Comparison of ENCODE assay signal across 12 cellular contexts in genomic region chr4:21697583-21697982, GRCh38.
DNase-seq lines count a peak whose midpoint lies in the region; TF ChIP-seq lines count a peak whose summit lies in the region.
"Had no signal": no experiment of that assay in that cellular context is flagged by ENCODE, and none has a peak within 500 bp of the region (broad histone marks: within the 10 kb centered on the region; RNA-seq: fewer than 3 reads in every experiment).

No MANE protein-coding gene starts in this region.

- H3K9ac ChIP-seq in ES-I3 (ENCODE audit: low read depth, low read length), result peak overlapping the region; percentile 33; the same call in 1 of the 2 replicates

- H3K9me3 Mint-ChIP-seq in neural crest cell, result no peaks in the 10 kb centered on the region
- H3K9me3 Mint-ChIP-seq in activated naive CD8-positive, alpha-beta T cell treated with anti-CD3 and anti-CD28 coated beads for 36 hours, result no peaks in the 10 kb centered on the region

- H3K27ac Mint-ChIP-seq in neural crest cell (ENCODE audit: unreplicated experiment), result no peak overlapping the region
- no peak overlapping the region for H3K27ac Mint-ChIP-seq in activated naive CD8-positive, alpha-beta T cell treated with anti-CD3 and anti-CD28 coated beads for 36 hours
- H3K27ac Mint-ChIP-seq: activated naive CD8-positive, alpha-beta T cell had no signal

- no peak overlapping the region for H3K27ac ChIP-seq in epithelial cell of prostate

- no peaks in the 10 kb centered on the region; the same call in 1 of the 2 replicates for H3K4me1 ChIP-seq in ES-I3 (ENCODE audit: insufficient read depth, low read length)

- TF ChIP-seq CTCF in neural crest cell (conservative IDR thresholded peaks at IDR 0.05), result no peak

- no peaks in the 10 kb centered on the region for H3K36me3 Mint-ChIP-seq in neural crest cell (ENCODE audit: low read depth)
- no peaks in the 10 kb centered on the region for H3K36me3 Mint-ChIP-seq in activated naive CD8-positive, alpha-beta T cell treated with anti-CD3 and anti-CD28 coated beads for 36 hours
- H3K36me3 Mint-ChIP-seq: activated naive CD8-positive, alpha-beta T cell had no signal

- H3K4me3 Mint-ChIP-seq in neural crest cell, result no peak overlapping the region
- H3K4me3 Mint-ChIP-seq in activated naive CD8-positive, alpha-beta T cell treated with anti-CD3 and anti-CD28 coated beads for 36 hours, result no peak overlapping the region
- H3K4me3 Mint-ChIP-seq: activated naive CD8-positive, alpha-beta T cell had no signal

- H3K36me3 ChIP-seq in ES-I3 (ENCODE audit: insufficient read depth, low read length), result no peaks in the 10 kb centered on the region

- H3K4me1 Mint-ChIP-seq in neural crest cell, result peaks cover 6% of the 10 kb centered on the region
- no peaks in the 10 kb centered on the region for H3K4me1 Mint-ChIP-seq in activated naive CD8-positive, alpha-beta T cell treated with anti-CD3 and anti-CD28 coated beads for 36 hours

- peaks cover 5% of the 10 kb centered on the region for H3K27me3 Mint-ChIP-seq in neural crest cell (ENCODE audit: low read depth)
- peaks cover 5% of the 10 kb centered on the region for H3K27me3 Mint-ChIP-seq in activated naive CD8-positive, alpha-beta T cell treated with anti-CD3 and anti-CD28 coated beads for 36 hours

- H3K9me3 ChIP-seq in ES-I3 (ENCODE audit: control insufficient read depth, insufficient read depth, low read length), result no peaks in the 10 kb centered on the region

- DNase-seq in NCI-H510A (lab: John Stamatoyannopoulos, UW) (peak; percentile 18), epithelial cell of prostate (ENCODE audit: low read depth, low spot score) (peak; percentile 24), neural crest cell (ENCODE audit: low read depth, low spot score) (peak; percentile 1), middle frontal gyrus (ENCODE audit: extremely low spot score, low spot score) (no peak), RKO (ENCODE audit: low spot score) (no peak)
- DNase-seq in activated naive CD8-positive, alpha-beta T cell treated with anti-CD3 and anti-CD28 coated beads for 36 hours, result no peak
- no peak for DNase-seq in activated CD4-positive, alpha-beta T cell treated with anti-CD3 and anti-CD28 coated beads for 4 hours
- DNase-seq: DND-41; NCI-H748 treated with DMSO at 0.1 percent for 48 hours; stimulated activated CD4-positive, alpha-beta T cell treated with anti-CD3 and anti-CD28 coated beads, Interleukin-12 subunit alpha, Interleukin-12 subunit beta, amount 100 ng/mL, for 4 hours had no signal

Comparison
In these comparisons a context has a peak if more than half of its experiments do, and no peak if none do; other contexts are left out.
1. DNase-seq: peak in NCI-H510A (single experiment), epithelial cell of prostate (single experiment) and neural crest cell (single experiment); none in middle frontal gyrus (single experiment), activated naive CD8-positive, alpha-beta T cell treated with anti-CD3 and anti-CD28 coated beads for 36 hours (single experiment), RKO (single experiment) and activated CD4-positive, alpha-beta T cell treated with anti-CD3 and anti-CD28 coated beads for 4 hours (0 of 2).